33 cellular contexts compared by ENCODE assay signal in genomic region chr1:106619080-106619826, GRCh38.
"Had no signal": no experiment of that assay in that cellular context is flagged by ENCODE, and none has a peak within 500 bp of the region (broad histone marks: within the 10 kb centered on the region; RNA-seq: fewer than 3 reads in every experiment).

No MANE protein-coding gene starts in this region.

- H3K36me3 Mint-ChIP-seq: activated CD4-positive, alpha-beta memory T cell treated with anti-CD3 and anti-CD28 coated beads for 36 hours; activated naive CD4-positive, alpha-beta T cell treated with anti-CD3 and anti-CD28 coated beads, Interleukin-2, amount 10 ng/mL, durations not matched to agents 7 days and 5 days; activated naive CD8-positive, alpha-beta T cell had no signal

- H3K9me3 ChIP-seq: SJSA1, SK-N-SH had no signal

- H3K4me3 ChIP-seq: K562, PC-9, SJSA1 had no signal

- ATAC-seq: activated naive CD8-positive, alpha-beta T cell treated with anti-CD3 and anti-CD28 coated beads, Interleukin-2, amount 50 U/mL, for 24 hours; K562 had no signal

- H3K27me3 Mint-ChIP-seq: activated B cell treated with CpG ODN at 0.5 μM for 24 hours; activated CD4-positive, alpha-beta memory T cell treated with anti-CD3 and anti-CD28 coated beads for 36 hours; activated naive CD4-positive, alpha-beta T cell treated with anti-CD3 and anti-CD28 coated beads, Interleukin-2, amount 10 ng/mL, durations not matched to agents 7 days and 5 days; activated naive CD8-positive, alpha-beta T cell; activated naive CD8-positive, alpha-beta T cell treated with anti-CD3 and anti-CD28 coated beads, Interleukin-2, amount 50 U/mL, for 24 hours had no signal

- DNase-seq: activated B cell treated with CpG ODN at 0.5 μM for 24 hours; activated CD4-positive, alpha-beta memory T cell treated with anti-CD3 and anti-CD28 coated beads for 36 hours; activated CD4-positive, alpha-beta T cell treated with anti-CD3 and anti-CD28 coated beads for 4 hours; activated CD4-positive, alpha-beta T cell treated with anti-CD3 and anti-CD28 coated beads, Interleukin-2, amount 50 U/mL, for 1 hour; activated CD4-positive, CD25-positive, alpha-beta regulatory T cell treated with anti-CD3 and anti-CD28 coated beads, Interleukin-2, amount 50 U/mL, for 72 hours; activated CD8-positive, alpha-beta memory T cell treated with anti-CD3 and anti-CD28 coated beads, Interleukin-2, amount 50 U/mL, for 4 hours; activated effector memory CD4-positive, alpha-beta T cell treated with Interleukin-2 at 50 U/mL for 16 hours; activated naive CD4-positive, alpha-beta T cell treated with anti-CD3 and anti-CD28 coated beads, Interleukin-2, amount 10 ng/mL, durations not matched to agents 7 days and 5 days; activated naive CD8-positive, alpha-beta T cell treated with anti-CD3 and anti-CD28 coated beads, Interleukin-2, amount 50 U/mL, for 24 hours; activated T-cell treated with anti-CD3 and anti-CD28 coated beads for 4 hours; activated T-cell treated with anti-CD3 and anti-CD28 coated beads, Interleukin-2, amount 50 U/mL, for 48 hours; brain microvascular endothelial cell; central memory CD4-positive, alpha-beta T cell; NCI-H1092 treated with DMSO at 0.1 percent for 48 hours; NCI-H1417; NCI-H146; NCI-H187; NCI-H2029 treated with DMSO at 0.1 percent for 48 hours; NCI-H2107; NCI-H2171; NCI-H510A; NCI-H526; NCI-H748 treated with DMSO at 0.1 percent for 48 hours; PC-9; SHP77 treated with DMSO at 0.1 percent for 48 hours; SK-N-SH; T-helper 1 cell; T-helper 2 cell; T-helper 9 cell had no signal

- H3K9me3 Mint-ChIP-seq: activated B cell treated with CpG ODN at 0.5 μM for 24 hours had no signal

- H3K4me1 ChIP-seq: SJSA1 had no signal

- H3K4me3 Mint-ChIP-seq: activated B cell treated with CpG ODN at 0.5 μM for 24 hours; activated CD4-positive, alpha-beta memory T cell treated with anti-CD3 and anti-CD28 coated beads for 36 hours; activated naive CD4-positive, alpha-beta T cell treated with anti-CD3 and anti-CD28 coated beads, Interleukin-2, amount 10 ng/mL, durations not matched to agents 7 days and 5 days; activated naive CD8-positive, alpha-beta T cell; activated naive CD8-positive, alpha-beta T cell treated with anti-CD3 and anti-CD28 coated beads, Interleukin-2, amount 50 U/mL, for 24 hours had no signal

- H3K27ac ChIP-seq: brain microvascular endothelial cell, PC-9, SJSA1, VCaP had no signal

- H3K36me3 ChIP-seq: brain microvascular endothelial cell, SJSA1 had no signal

- H3K27ac Mint-ChIP-seq: activated B cell treated with CpG ODN at 0.5 μM for 24 hours; activated CD4-positive, alpha-beta memory T cell treated with anti-CD3 and anti-CD28 coated beads for 36 hours; activated naive CD4-positive, alpha-beta T cell treated with anti-CD3 and anti-CD28 coated beads, Interleukin-2, amount 10 ng/mL, durations not matched to agents 7 days and 5 days; activated naive CD8-positive, alpha-beta T cell; activated naive CD8-positive, alpha-beta T cell treated with anti-CD3 and anti-CD28 coated beads, Interleukin-2, amount 50 U/mL, for 24 hours had no signal

- H3K4me1 Mint-ChIP-seq: activated B cell treated with CpG ODN at 0.5 μM for 24 hours; activated naive CD4-positive, alpha-beta T cell treated with anti-CD3 and anti-CD28 coated beads, Interleukin-2, amount 10 ng/mL, durations not matched to agents 7 days and 5 days; activated naive CD8-positive, alpha-beta T cell treated with anti-CD3 and anti-CD28 coated beads, Interleukin-2, amount 50 U/mL, for 24 hours had no signal

- H3K27me3 ChIP-seq: brain microvascular endothelial cell, SJSA1 had no signal
